19 cellular contexts compared by ENCODE assay signal in the genomic region with DNA sequence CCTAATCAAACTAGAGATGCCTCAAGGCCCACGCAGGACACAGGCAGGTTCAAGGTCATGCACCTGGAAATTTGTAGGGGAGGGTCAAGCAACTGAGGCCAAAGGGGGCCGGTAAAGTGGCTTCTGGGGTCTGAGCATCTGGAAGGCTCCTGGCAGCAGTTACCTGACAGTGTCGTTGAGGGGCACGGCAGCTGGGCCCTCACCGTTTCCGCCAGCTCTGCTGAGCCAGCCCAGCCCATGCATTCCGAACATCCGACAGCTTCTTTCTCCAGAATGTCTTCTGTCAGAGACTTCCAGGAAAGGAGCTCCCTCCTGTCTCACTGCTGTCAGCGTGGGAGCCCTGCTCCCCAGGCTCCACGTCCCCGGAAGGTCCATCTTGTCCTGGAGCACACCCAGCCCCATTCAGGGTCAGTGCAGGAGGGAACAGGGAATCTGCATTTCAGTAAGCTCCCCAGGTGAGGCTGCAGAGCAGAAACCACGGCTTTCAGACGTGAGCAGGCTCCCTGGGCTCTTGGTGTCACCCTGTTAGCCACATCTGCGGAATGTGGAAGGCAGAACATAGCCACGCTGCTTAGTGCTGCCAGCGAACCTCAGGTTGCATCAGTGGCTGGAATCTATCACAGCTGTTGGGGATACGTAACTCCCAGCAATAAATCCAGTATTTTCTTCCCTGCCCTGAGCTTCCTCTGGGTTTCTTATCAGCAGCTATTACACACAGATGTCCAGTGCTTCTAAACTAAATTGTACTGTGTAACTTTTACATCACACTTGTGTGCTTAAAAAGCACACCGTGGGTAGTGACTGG. TPM values are rescaled to one million over a fixed set of nuclear protein-coding genes. Genes with fewer than 3 reads are reported as not detected.
A peak's percentile ranks its signal among the peaks of the same experiment; 100 is the strongest.
DNase-seq lines count a peak whose midpoint lies in the region; ATAC-seq and TF ChIP-seq lines count a peak whose summit lies in the region.
"Had no signal": no experiment of that assay in that cellular context is flagged by ENCODE, and none has a peak within 500 bp of the region (broad histone marks: within the 10 kb centered on the region; RNA-seq: fewer than 3 reads in every experiment).

No MANE protein-coding gene starts in this region.

- TF ChIP-seq CTCF in AG09319 (IDR thresholded peaks at IDR 0.05; ENCODE audit: low read depth, low read length) (no peak), foreskin fibroblast (IDR thresholded peaks at IDR 0.05; ENCODE audit: low read depth, low read length) (no peak), gastrocnemius medialis (IDR thresholded peaks at IDR 0.05 in 4 of 5, conservative IDR thresholded peaks at IDR 0.05 in 1 of 5) (no peak)

- H3K36me3 ChIP-seq in gastrocnemius medialis, result peaks cover 0 to 8% of the 10 kb centered on the region in 2 donors
- H3K36me3 ChIP-seq: SJSA1, uterus had no signal

- no peak overlapping the region for H3K27ac ChIP-seq in gastrocnemius medialis
- H3K27ac ChIP-seq: C4-2B, foreskin keratinocyte, left lung, SJSA1, uterus had no signal

- ATAC-seq in GM21528 (IDR thresholded peaks at IDR 0.05; ENCODE audit: low FRiP score, unreplicated experiment), result no peak
- ATAC-seq in gastrocnemius medialis, result no peak
- ATAC-seq: foreskin keratinocyte, left lung had no signal

- no peaks in the 10 kb centered on the region for H3K9me3 ChIP-seq in gastrocnemius medialis
- H3K9me3 ChIP-seq: left lung, SJSA1, uterus had no signal

- intact Hi-C loops in posterior vena cava (cut with DNase I) (loop anchor here in 1 of 2 donors (10.0 kb wide), 1 partner anchor 184 kb away; no protein-coding TSS in a partner anchor), gastrocnemius medialis (cut with DNase I; ENCODE audit: low total_unique reads) (loop anchor here (5.0 kb wide), 1 partner anchor 497 kb away; no protein-coding TSS in a partner anchor)

- TF ChIP-seq POLR2A in gastrocnemius medialis (IDR thresholded peaks at IDR 0.05), result no peak

- no peaks in the 10 kb centered on the region for H3K27me3 ChIP-seq in gastrocnemius medialis
- H3K27me3 ChIP-seq: left lung, uterus had no signal

- in situ Hi-C loops in gastrocnemius medialis (cut with MboI; ENCODE audit: low sequenced_read_pairs in 4 of 4), result loop anchor here in 2 of 4 donors (10.0 kb wide), 1 partner anchor 174 kb away; no protein-coding TSS in a partner anchor

- peaks cover 0 to 5% of the 10 kb centered on the region in 2 donors for H3K4me1 ChIP-seq in gastrocnemius medialis
- H3K4me1 ChIP-seq: foreskin keratinocyte, left lung, SJSA1, uterus had no signal

- DNase-seq in AG09319 (ENCODE audit: extremely low read depth, low read depth), result peak; percentile 43
- peak; percentile 9 for DNase-seq in LHCN-M2 (ENCODE audit: low read depth)
- peak; percentile 41 to 54 for DNase-seq in foreskin fibroblast
- peak; percentile 82 for DNase-seq in posterior vena cava (ENCODE audit: low spot score)
- DNase-seq in gastrocnemius medialis, result no peak
- DNase-seq in NCI-H2081 (lab: John Stamatoyannopoulos, UW), result no peak
- no peak for DNase-seq in stimulated activated CD4-positive, alpha-beta T cell treated with anti-CD3 and anti-CD28 coated beads, Interleukin-12 subunit alpha, Interleukin-12 subunit beta, amount 100 ng/mL, for 4 hours
- DNase-seq: foreskin keratinocyte; left lung; NCI-H1417 treated with DMSO at 0.1 percent for 48 hours; NCI-H748 treated with DMSO at 0.1 percent for 48 hours; stimulated activated CD4-positive, alpha-beta T cell treated with anti-CD3 and anti-CD28 coated beads, Interleukin-4, amount 100 ng/mL, for 1 hour; T1000 had no signal

- H3K4me3 ChIP-seq in foreskin fibroblast (ENCODE audit: low read depth in 1 of 2, low read length in 2 of 2), result no peak overlapping the region
- no peak overlapping the region for H3K4me3 ChIP-seq in gastrocnemius medialis
- H3K4me3 ChIP-seq: left lung, SJSA1, uterus had no signal

RNA-seq across cellular contexts. Expression of a gene that starts 36.3 kb away (rescaled TPM):
- total RNA-seq in LHCN-M2 (2014; rRNA removed), result not detected in 2 replicates
- polyA plus RNA-seq in LHCN-M2 (2012), result not detected
- total RNA-seq in posterior vena cava, result 1 to 10 TPM in 1 of 2 donors, under 1 TPM in 1; 0.60 to 1.1 TPM
- total RNA-seq in gastrocnemius medialis, result not detected
- total RNA-seq: activated T-helper 2 cell treated with anti-CD3 and anti-CD28 coated beads, Interferon-gamma antibody, Interleukin-2, Interleukin-4, amounts not matched to agents 10 μg/mL and 5 μg/mL and 100 μg/mL, durations not matched to agents 14 hours and 24 hours and 36 hours; foreskin keratinocyte; osteoblast; SJSA1 had no signal
- polyA plus RNA-seq: foreskin keratinocyte had no signal

Comparison
In these comparisons a context has a peak if more than half of its experiments do, and no peak if none do; other contexts are left out.
1. DNase-seq: peak in AG09319 (single experiment), LHCN-M2 (single experiment), foreskin fibroblast (2 of 2) and posterior vena cava (single experiment); none in gastrocnemius medialis (0 of 2), NCI-H2081 (0 of 2) and stimulated activated CD4-positive, alpha-beta T cell treated with anti-CD3 and anti-CD28 coated beads, Interleukin-12 subunit alpha, Interleukin-12 subunit beta, amount 100 ng/mL, for 4 hours (single experiment).